In the genomic region with DNA sequence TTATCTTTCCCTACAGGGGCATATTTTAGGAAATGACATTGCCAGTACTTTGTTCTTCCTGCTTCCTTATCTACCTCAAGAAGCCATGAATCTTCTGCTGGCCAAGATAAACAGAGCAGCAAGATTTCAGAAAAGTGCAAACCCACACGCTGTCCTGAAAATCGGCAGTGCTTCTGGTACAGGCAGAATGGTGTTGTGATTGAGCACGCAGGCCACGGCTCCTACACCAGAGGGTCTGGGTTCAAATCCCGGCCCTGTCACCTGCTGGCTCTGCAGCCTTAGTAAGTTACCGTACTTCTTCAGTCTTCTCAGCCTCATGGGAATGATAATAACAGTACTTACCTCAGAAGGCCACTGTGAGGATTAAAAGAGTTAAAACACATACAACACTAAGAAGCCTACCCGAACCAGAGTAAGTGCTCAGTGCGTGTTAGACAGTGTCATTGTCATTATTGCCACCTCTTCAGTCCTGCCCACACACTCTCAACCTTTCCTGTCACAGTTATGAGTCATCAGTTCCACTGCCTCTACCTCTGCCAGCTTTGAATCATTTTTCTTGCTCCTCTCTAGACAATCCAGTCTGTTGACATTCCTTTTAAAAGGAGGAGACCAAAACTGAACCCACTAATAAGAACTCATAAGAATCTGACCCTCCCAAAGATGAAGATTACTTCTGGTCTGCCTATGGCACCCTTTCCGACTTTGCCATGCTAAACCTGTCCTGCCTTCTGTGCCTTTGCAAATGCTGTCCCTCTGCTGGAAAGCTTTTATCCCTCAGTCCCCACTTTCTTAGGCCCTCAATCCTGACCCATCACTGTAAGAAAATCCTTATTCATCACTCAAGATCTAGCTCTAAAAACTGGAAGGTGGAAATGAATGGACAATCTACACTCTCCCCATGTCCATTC, we compare ENCODE assay signal across 9 cellular contexts. TPM values are rescaled to one million over a fixed set of nuclear protein-coding genes. Genes with fewer than 3 reads are reported as not detected.
DNase-seq lines count a peak whose midpoint lies in the region; ATAC-seq, FAIRE-seq and TF ChIP-seq lines count a peak whose summit lies in the region.
"Had no signal": no experiment of that assay in that cellular context is flagged by ENCODE, and none has a peak within 500 bp of the region (broad histone marks: within the 10 kb centered on the region; RNA-seq: fewer than 3 reads in every experiment).

No MANE protein-coding gene starts in this region.

- no peaks in the 10 kb centered on the region for H4K20me1 ChIP-seq in BLaER1
- no peaks in the 10 kb centered on the region for H4K20me1 ChIP-seq in H1 (replicated peaks in 1 of 2; ENCODE audit: control insufficient read depth in 1 of 2, insufficient read depth in 2 of 2, low read length in 2 of 2)

- no peaks in the 10 kb centered on the region for H3K9me3 ChIP-seq in BLaER1
- H3K9me3 ChIP-seq in H1 (ENCODE audit: insufficient read depth in 2 of 2, low read depth in 1 of 2, low read length in 1 of 2), result no peaks in the 10 kb centered on the region

- H2AFZ ChIP-seq in H1 (ENCODE audit: low read length), result no peak overlapping the region

- no peak overlapping the region for H3K56ac ChIP-seq in H1 (replicated peaks; ENCODE audit: insufficient read length, low read depth, low read length)

- CTCF ChIA-PET in H1 (lab: Charles Lee; ENCODE audit: partially characterized antibody), result interaction anchor here (1.5 to 2.7 kb wide), 3 partner anchors 30 to 70 kb away, joined by 4 to 9 read pairs (median 8); no protein-coding TSS in a partner anchor

- no peak overlapping the region for H4K91ac ChIP-seq in H1 (replicated peaks; ENCODE audit: insufficient read length, low read length)

- H2BK15ac ChIP-seq in H1 (ENCODE audit: low read length), result no peak overlapping the region

- no peaks in the 10 kb centered on the region for H3K79me2 ChIP-seq in H1 (ENCODE audit: control insufficient read depth in 1 of 2, insufficient read depth in 2 of 2, low read length in 2 of 2)

- H3K4ac ChIP-seq in H1 (replicated peaks; ENCODE audit: insufficient read length, low read depth, low read length), result no peak overlapping the region

- H4K8ac ChIP-seq in H1 (ENCODE audit: extremely low read depth, insufficient read depth, low read length), result no peak overlapping the region

- no peak overlapping the region for H4K5ac ChIP-seq in H1 (ENCODE audit: insufficient read length, low read depth, low read length)

- no peak for DNase-seq in H1 (ENCODE audit: low read depth in 1 of 2, low spot score in 2 of 2)
- DNase-seq in renal cortical epithelial cell (ENCODE audit: low read depth), result peak; percentile 81
- no peak for DNase-seq in HuH-7.5 (ENCODE audit: low spot score)
- no peak for DNase-seq in DMS79 (lab: John Stamatoyannopoulos, UW)

- no peak overlapping the region for H3K18ac ChIP-seq in H1 (ENCODE audit: extremely low read depth, low read length)

- no peak overlapping the region for H2BK5ac ChIP-seq in H1 (ENCODE audit: low read depth, low read length)

- TF ChIP-seq CTCF in H1 (IDR thresholded peaks at IDR 0.05; ENCODE audit: control extremely low read depth in 1 of 3, insufficient read depth in 1 of 3, low read depth in 1 of 3, low read length in 3 of 3), result no peak

- no peak for TF ChIP-seq EP300 in H1 (IDR thresholded peaks at IDR 0.05; ENCODE audit: borderline replicate concordance in 1 of 2, low read depth in 2 of 2, low read length in 2 of 2)

- H2BK12ac ChIP-seq in H1 (ENCODE audit: low read depth, low read length), result no peak overlapping the region

- H2AK5ac ChIP-seq in H1 (ENCODE audit: low read depth, low read length), result peak overlapping the region; percentile 91

- no peak for TF ChIP-seq POLR2A in H1 (IDR thresholded peaks at IDR 0.05; ENCODE audit: control extremely low read depth in 1 of 2, low read depth in 2 of 2, low read length in 2 of 2)

- no peak for FAIRE-seq in H1 (lab: Jason Lieb, UNC)
- FAIRE-seq: endometrium had no signal

- H3K4me2 ChIP-seq in BLaER1, result peak overlapping the region; percentile 64
- H3K4me2 ChIP-seq in H1 (ENCODE audit: insufficient read depth in 1 of 2, low read depth in 2 of 2, low read length in 2 of 2), result no peak overlapping the region

- H3K36me3 ChIP-seq in BLaER1 (no peaks in the 10 kb centered on the region), H1 (ENCODE audit: control insufficient read depth in 2 of 4, insufficient read depth in 4 of 4, low read length in 3 of 4) (no peaks in the 10 kb centered on the region)

- no peak overlapping the region for H3K23ac ChIP-seq in H1 (ENCODE audit: insufficient read length)

- H3K4me1 ChIP-seq in BLaER1, result peaks cover 53% of the 10 kb centered on the region
- peaks cover 0 to 6% (median 0%) of the 10 kb centered on the region in 4 experiments; a peak in 4 of 7 replicates for H3K4me1 ChIP-seq in H1 (replicated peaks in 1 of 4; ENCODE audit: control insufficient read depth in 3 of 4, insufficient read depth in 4 of 4, low read length in 3 of 4)

- POLR2A ChIA-PET in H1 (lab: Charles Lee; ENCODE audit: partially characterized antibody), result interaction anchor here (0.6 kb wide), 1 partner anchor 12 kb away, joined by 3 read pairs; no protein-coding TSS in a partner anchor

- H2BK20ac ChIP-seq in H1 (ENCODE audit: low read length), result no peak overlapping the region

- H2BK120ac ChIP-seq in H1 (replicated peaks; ENCODE audit: low read depth, low read length), result no peak overlapping the region

- ATAC-seq in GM19438 (IDR thresholded peaks at IDR 0.05; ENCODE audit: low read depth, unreplicated experiment) (peak; percentile 68), HG03571 (IDR thresholded peaks at IDR 0.05; ENCODE audit: unreplicated experiment) (peak; percentile 88)
- peak; percentile 96 to 97 for ATAC-seq in activated CD4-positive, CD25-positive, alpha-beta regulatory T cell treated with anti-CD3 and anti-CD28 coated beads, Interleukin-2, amount 50 U/mL, for 24 hours

- no peak overlapping the region for H3K14ac ChIP-seq in H1 (ENCODE audit: insufficient read length)

- H3K23me2 ChIP-seq in H1 (ENCODE audit: low read depth, low read length), result no peaks in the 10 kb centered on the region; the same call in 1 of the 2 replicates

- no peak overlapping the region for H3K27ac ChIP-seq in BLaER1
- no peak overlapping the region for H3K27ac ChIP-seq in H1 (ENCODE audit: low read depth, low read length)

- H3K27me3 ChIP-seq in BLaER1, result no peaks in the 10 kb centered on the region
- no peaks in the 10 kb centered on the region for H3K27me3 ChIP-seq in H1 (replicated peaks in 1 of 4; ENCODE audit: control insufficient read depth in 3 of 4, extremely low read depth in 1 of 4, insufficient read depth in 3 of 4, low read length in 3 of 4)

- H3K4me3 ChIP-seq in BLaER1, result no peak overlapping the region
- no peak overlapping the region for H3K4me3 ChIP-seq in H1 (ENCODE audit: extremely low read depth in 1 of 4, insufficient read depth in 2 of 4, low read depth in 3 of 4, low read length in 4 of 4)

- H3K9ac ChIP-seq in BLaER1 (no peak overlapping the region), H1 (replicated peaks in 1 of 4; ENCODE audit: extremely low read depth in 1 of 4, low read depth in 3 of 4, low read length in 3 of 4) (no peak overlapping the region)

- WGBS in H1 (ENCODE audit: extremely low coverage in 1 of 2, insufficient coverage in 1 of 2, insufficient read length in 1 of 2, insufficient replicate concordance in 2 of 2, low coverage in 1 of 2, low lambda C conversion rate in 2 of 2, missing lambda C conversion rate in 1 of 2), 2 experiments, result 86% methylated on average over 9 of the region's 9 CpGs; no CpG with 5 or more reads in 1 of the 2 experiments

- TF ChIP-seq RAD21 in H1 (IDR thresholded peaks at IDR 0.05 in 1 of 2, conservative IDR thresholded peaks at IDR 0.05 in 1 of 2; ENCODE audit: low read depth in 2 of 2, low read length in 2 of 2), result no peak

- no peaks in the 10 kb centered on the region for H3K79me1 ChIP-seq in H1 (ENCODE audit: low read depth, low read length)

TF ChIP-seq in H1, 55 proteins besides CTCF, POLR2A, EP300 and RAD21:
- TF ChIP-seq RFX5 (IDR thresholded peaks at IDR 0.05; ENCODE audit: borderline replicate concordance, low read depth, low read length), result no peak
- no peak for TF ChIP-seq NANOG (IDR thresholded peaks at IDR 0.05; ENCODE audit: insufficient read depth, low read depth, low read length, poor library complexity, severe bottlenecking)
- no peak for TF ChIP-seq YY1 (IDR thresholded peaks at IDR 0.05; ENCODE audit: low read depth, low read length)

RNA-seq across cellular contexts. Expression of a gene that starts 10.7 kb away (rescaled TPM):
- 3.3 and 3.9 TPM in 2 replicates for total RNA-seq in H1 (2021; fragmentation: NEBNext Ultra II Directional; extraction: Animal tissue kit (Norgen Biotek cat#: 25700))
- polyA plus RNA-seq in H1 (2011; rRNA removed), result 1.1 and 1.2 TPM in 2 replicates
- 1.6 TPM for polyA plus RNA-seq in H1 (2011; cell fraction: cytosol; rRNA removed)
- polyA plus RNA-seq in H1 (2011; cell fraction: nucleus; rRNA removed), result 0.83 TPM
- 1.6 to 2.3 TPM (median 1.8 TPM) in 4 replicates for polyA plus RNA-seq in H1 (2012, experiment 1 of 2)
- 0.66 TPM for polyA plus RNA-seq in H1 (2012, experiment 2 of 2)
- polyA plus RNA-seq in H1 (2013, experiment 1 of 2), result 2.4 TPM
- polyA plus RNA-seq in H1 (2013, experiment 2 of 2), result 3.2 TPM
- 5.5 TPM in 2 replicates for polyA minus RNA-seq in H1 (2011; rRNA and poly(A)+ RNA removed)
- polyA minus RNA-seq in H1 (2011; cell fraction: cytosol; rRNA and poly(A)+ RNA removed), result 2.4 TPM
- polyA minus RNA-seq in H1 (2011; cell fraction: nucleus; rRNA and poly(A)+ RNA removed), result 0.80 TPM
- 15.8 and 41.8 TPM in 2 replicates for total RNA-seq in renal cortical epithelial cell

RNA-seq across cellular contexts. Expression of a gene that starts 16.6 kb away (rescaled TPM):
- 0.58 and 0.86 TPM in 2 replicates for total RNA-seq in H1 (2021; fragmentation: NEBNext Ultra II Directional; extraction: Animal tissue kit (Norgen Biotek cat#: 25700))
- polyA plus RNA-seq in H1 (2011; rRNA removed), result 0.05 and 0.12 TPM in 2 replicates
- 0.08 TPM for polyA plus RNA-seq in H1 (2011; cell fraction: cytosol; rRNA removed)
- polyA plus RNA-seq in H1 (2011; cell fraction: nucleus; rRNA removed), result 0.07 TPM
- 0.32 to 0.98 TPM (median 0.44 TPM) in 4 replicates for polyA plus RNA-seq in H1 (2012, experiment 1 of 2)
- 0.50 TPM for polyA plus RNA-seq in H1 (2012, experiment 2 of 2)
- 0.30 TPM for polyA plus RNA-seq in H1 (2013, experiment 1 of 2)
- 0.39 TPM for polyA plus RNA-seq in H1 (2013, experiment 2 of 2)
- polyA minus RNA-seq in H1 (2011; rRNA and poly(A)+ RNA removed), result 0.03 and 0.17 TPM in 2 replicates
- polyA minus RNA-seq in H1 (2011; cell fraction: cytosol; rRNA and poly(A)+ RNA removed), result not detected
- polyA minus RNA-seq in H1 (2011; cell fraction: nucleus; rRNA and poly(A)+ RNA removed), result 0.70 TPM
- not detected in 2 replicates for total RNA-seq in renal cortical epithelial cell

RNA-seq across cellular contexts. Expression of a gene that starts 22.7 kb away (rescaled TPM):
- total RNA-seq in H1 (2021; fragmentation: NEBNext Ultra II Directional; extraction: Animal tissue kit (Norgen Biotek cat#: 25700)), result 2.4 and 2.6 TPM in 2 replicates
- polyA plus RNA-seq in H1 (2011; rRNA removed), result 2.3 and 3.2 TPM in 2 replicates
- polyA plus RNA-seq in H1 (2011; cell fraction: cytosol; rRNA removed), result 2.8 TPM
- 4.4 TPM for polyA plus RNA-seq in H1 (2011; cell fraction: nucleus; rRNA removed)
- 2.4 to 2.9 TPM (median 2.8 TPM) in 4 replicates for polyA plus RNA-seq in H1 (2012, experiment 1 of 2)
- 2.2 TPM for polyA plus RNA-seq in H1 (2012, experiment 2 of 2)
- polyA plus RNA-seq in H1 (2013, experiment 1 of 2), result 4.7 TPM
- polyA plus RNA-seq in H1 (2013, experiment 2 of 2), result 5.6 TPM
- 2.4 and 3.1 TPM in 2 replicates for polyA minus RNA-seq in H1 (2011; rRNA and poly(A)+ RNA removed)
- 2.6 TPM for polyA minus RNA-seq in H1 (2011; cell fraction: cytosol; rRNA and poly(A)+ RNA removed)
- polyA minus RNA-seq in H1 (2011; cell fraction: nucleus; rRNA and poly(A)+ RNA removed), result 6.4 TPM
- 28.6 and 53.3 TPM in 2 replicates for total RNA-seq in renal cortical epithelial cell
